In genomic region chr2:43788646-43789045, GRCh38 we compare ENCODE assay signal across 22 cellular contexts. TPM values are rescaled to one million over a fixed set of nuclear protein-coding genes. Genes with fewer than 3 reads are reported as not detected.
DNase-seq lines count a peak whose midpoint lies in the region; ATAC-seq and TF ChIP-seq lines count a peak whose summit lies in the region.
"Had no signal": no experiment of that assay in that cellular context is flagged by ENCODE, and none has a peak within 500 bp of the region (broad histone marks: within the 10 kb centered on the region; RNA-seq: fewer than 3 reads in every experiment).

No MANE protein-coding gene starts in this region.

- no peak for TF ChIP-seq CTCF in brain microvascular endothelial cell (IDR thresholded peaks at IDR 0.05; ENCODE audit: low read depth, low read length, missing control alignments)

- CTCF ChIA-PET in activated CD4-positive, alpha-beta T cell treated with anti-CD3 and anti-CD28 coated beads for 36 hours (lab: Charles Lee) = interaction anchor here (1.2 kb wide), 1 partner anchor 10 kb away, joined by 4 read pairs; no protein-coding TSS in a partner anchor

- peaks cover 15% of the 10 kb centered on the region for H3K36me3 Mint-ChIP-seq in activated CD4-positive, alpha-beta T cell treated with anti-CD3 and anti-CD28 coated beads for 36 hours (ENCODE audit: low read depth)
- H3K36me3 Mint-ChIP-seq in activated T-cell treated with anti-CD3 and anti-CD28 coated beads, Interleukin-2, amount 50 U/mL, for 24 hours (ENCODE audit: low read depth) = peaks cover 33% of the 10 kb centered on the region
- H3K36me3 Mint-ChIP-seq in activated naive CD8-positive, alpha-beta T cell treated with anti-CD3 and anti-CD28 coated beads, Interleukin-2, amount 50 U/mL, for 24 hours (ENCODE audit: low read depth) = peaks cover 9% of the 10 kb centered on the region
- H3K36me3 Mint-ChIP-seq in activated naive CD8-positive, alpha-beta T cell treated with anti-CD3 and anti-CD28 coated beads for 36 hours = peaks cover 4% of the 10 kb centered on the region
- H3K36me3 Mint-ChIP-seq in activated T-helper 2 cell treated with anti-CD3 and anti-CD28 coated beads, Interferon-gamma antibody, Interleukin-2, Interleukin-4, amounts not matched to agents 10 μg/mL and 5 μg/mL and 100 μg/mL, durations not matched to agents 14 hours and 24 hours and 36 hours (ENCODE audit: low read depth) = peaks cover 58% of the 10 kb centered on the region

- H3K4me3 Mint-ChIP-seq in activated CD4-positive, alpha-beta T cell treated with anti-CD3 and anti-CD28 coated beads for 36 hours = no peak overlapping the region
- H3K4me3 Mint-ChIP-seq in activated T-cell treated with anti-CD3 and anti-CD28 coated beads, Interleukin-2, amount 50 U/mL, for 24 hours = no peak overlapping the region
- H3K4me3 Mint-ChIP-seq in activated naive CD8-positive, alpha-beta T cell treated with anti-CD3 and anti-CD28 coated beads, Interleukin-2, amount 50 U/mL, for 24 hours = no peak overlapping the region
- no peak overlapping the region for H3K4me3 Mint-ChIP-seq in activated naive CD8-positive, alpha-beta T cell treated with anti-CD3 and anti-CD28 coated beads for 36 hours
- no peak overlapping the region for H3K4me3 Mint-ChIP-seq in activated T-helper 2 cell treated with anti-CD3 and anti-CD28 coated beads, Interferon-gamma antibody, Interleukin-2, Interleukin-4, amounts not matched to agents 10 μg/mL and 5 μg/mL and 100 μg/mL, durations not matched to agents 14 hours and 24 hours and 36 hours (ENCODE audit: low read depth)
- H3K4me3 Mint-ChIP-seq: B cell; CD4-positive, CD25-positive, alpha-beta regulatory T cell; CD8-positive, alpha-beta T cell had no signal

- H3K27me3 Mint-ChIP-seq in activated CD4-positive, alpha-beta T cell treated with anti-CD3 and anti-CD28 coated beads for 36 hours = no peaks in the 10 kb centered on the region
- no peaks in the 10 kb centered on the region for H3K27me3 Mint-ChIP-seq in activated T-cell treated with anti-CD3 and anti-CD28 coated beads, Interleukin-2, amount 50 U/mL, for 24 hours
- H3K27me3 Mint-ChIP-seq in activated naive CD8-positive, alpha-beta T cell treated with anti-CD3 and anti-CD28 coated beads, Interleukin-2, amount 50 U/mL, for 24 hours = no peaks in the 10 kb centered on the region
- H3K27me3 Mint-ChIP-seq in activated naive CD8-positive, alpha-beta T cell treated with anti-CD3 and anti-CD28 coated beads for 36 hours = no peaks in the 10 kb centered on the region
- H3K27me3 Mint-ChIP-seq in activated T-helper 2 cell treated with anti-CD3 and anti-CD28 coated beads, Interferon-gamma antibody, Interleukin-2, Interleukin-4, amounts not matched to agents 10 μg/mL and 5 μg/mL and 100 μg/mL, durations not matched to agents 14 hours and 24 hours and 36 hours (ENCODE audit: low read depth) = no peaks in the 10 kb centered on the region
- H3K27me3 Mint-ChIP-seq: B cell had no signal

- in situ Hi-C loops in brain microvascular endothelial cell (cut with HindIII; ENCODE audit: low pct_ligation_motif_present, low sequenced_read_pairs) = no loop called here

- no peaks in the 10 kb centered on the region for H3K36me3 ChIP-seq in brain microvascular endothelial cell (replicated peaks)

- H3K9me3 Mint-ChIP-seq in activated CD4-positive, alpha-beta T cell treated with anti-CD3 and anti-CD28 coated beads for 36 hours (ENCODE audit: low read depth) = no peaks in the 10 kb centered on the region
- no peaks in the 10 kb centered on the region for H3K9me3 Mint-ChIP-seq in activated T-cell treated with anti-CD3 and anti-CD28 coated beads, Interleukin-2, amount 50 U/mL, for 24 hours
- no peaks in the 10 kb centered on the region for H3K9me3 Mint-ChIP-seq in activated naive CD8-positive, alpha-beta T cell treated with anti-CD3 and anti-CD28 coated beads, Interleukin-2, amount 50 U/mL, for 24 hours
- no peaks in the 10 kb centered on the region for H3K9me3 Mint-ChIP-seq in activated naive CD8-positive, alpha-beta T cell treated with anti-CD3 and anti-CD28 coated beads for 36 hours
- H3K9me3 Mint-ChIP-seq in activated T-helper 2 cell treated with anti-CD3 and anti-CD28 coated beads, Interferon-gamma antibody, Interleukin-2, Interleukin-4, amounts not matched to agents 10 μg/mL and 5 μg/mL and 100 μg/mL, durations not matched to agents 14 hours and 24 hours and 36 hours = no peaks in the 10 kb centered on the region
- H3K9me3 Mint-ChIP-seq: CD4-positive, CD25-positive, alpha-beta regulatory T cell; CD8-positive, alpha-beta T cell had no signal

- POLR2A ChIA-PET in activated CD4-positive, alpha-beta T cell treated with anti-CD3 and anti-CD28 coated beads for 36 hours (lab: Charles Lee) = no interaction called here

- no peaks in the 10 kb centered on the region for H3K27me3 ChIP-seq in brain microvascular endothelial cell (replicated peaks)
- H3K27me3 ChIP-seq: BLaER1 had no signal

- no peak for ATAC-seq in activated CD4-positive, alpha-beta T cell treated with anti-CD3 and anti-CD28 coated beads for 36 hours
- ATAC-seq in activated naive CD8-positive, alpha-beta T cell treated with anti-CD3 and anti-CD28 coated beads, Interleukin-2, amount 50 U/mL, for 24 hours = no peak
- ATAC-seq: CD8-positive, alpha-beta T cell; GM12878 had no signal

- peak overlapping the region; percentile 47 for H3K27ac Mint-ChIP-seq in activated CD4-positive, alpha-beta T cell treated with anti-CD3 and anti-CD28 coated beads for 36 hours
- peak overlapping the region; percentile 76 for H3K27ac Mint-ChIP-seq in activated T-cell treated with anti-CD3 and anti-CD28 coated beads, Interleukin-2, amount 50 U/mL, for 24 hours
- peak overlapping the region; percentile 85 for H3K27ac Mint-ChIP-seq in activated naive CD8-positive, alpha-beta T cell treated with anti-CD3 and anti-CD28 coated beads, Interleukin-2, amount 50 U/mL, for 24 hours
- H3K27ac Mint-ChIP-seq in activated naive CD8-positive, alpha-beta T cell treated with anti-CD3 and anti-CD28 coated beads for 36 hours = no peak overlapping the region
- H3K27ac Mint-ChIP-seq in activated T-helper 2 cell treated with anti-CD3 and anti-CD28 coated beads, Interferon-gamma antibody, Interleukin-2, Interleukin-4, amounts not matched to agents 10 μg/mL and 5 μg/mL and 100 μg/mL, durations not matched to agents 14 hours and 24 hours and 36 hours = peak overlapping the region; percentile 81
- H3K27ac Mint-ChIP-seq: B cell; CD4-positive, CD25-positive, alpha-beta regulatory T cell; CD8-positive, alpha-beta T cell had no signal

- DNase-seq in activated CD4-positive, alpha-beta T cell treated with anti-CD3 and anti-CD28 coated beads for 36 hours = no peak
- DNase-seq in activated CD4-positive, alpha-beta T cell treated with anti-CD3 and anti-CD28 coated beads for 1 hour = no peak
- no peak for DNase-seq in activated T-cell treated with anti-CD3 and anti-CD28 coated beads, Interleukin-2, amount 50 U/mL, for 24 hours
- DNase-seq in activated T-cell treated with anti-CD3 and anti-CD28 coated beads, Interleukin-2, amount 50 U/mL, for 48 hours = no peak
- DNase-seq in activated naive CD8-positive, alpha-beta T cell treated with anti-CD3 and anti-CD28 coated beads, Interleukin-2, amount 50 U/mL, for 24 hours = no peak
- DNase-seq in activated naive CD8-positive, alpha-beta T cell treated with anti-CD3 and anti-CD28 coated beads for 36 hours = no peak
- DNase-seq in activated T-helper 2 cell treated with anti-CD3 and anti-CD28 coated beads, Interferon-gamma antibody, Interleukin-2, Interleukin-4, amounts not matched to agents 10 μg/mL and 5 μg/mL and 100 μg/mL, durations not matched to agents 14 hours and 24 hours and 36 hours (ENCODE audit: low spot score) = no peak
- no peak for DNase-seq in brain microvascular endothelial cell
- DNase-seq: Caco-2; CD4-positive, CD25-positive, alpha-beta regulatory T cell; CD8-positive, alpha-beta T cell; DMS153; DND-41; H7; HCEC 1CT had no signal

- H3K4me1 Mint-ChIP-seq in activated CD4-positive, alpha-beta T cell treated with anti-CD3 and anti-CD28 coated beads for 36 hours = peaks cover 25% of the 10 kb centered on the region
- H3K4me1 Mint-ChIP-seq in activated T-cell treated with anti-CD3 and anti-CD28 coated beads, Interleukin-2, amount 50 U/mL, for 24 hours (ENCODE audit: low read depth) = peaks cover 29% of the 10 kb centered on the region
- peaks cover 44% of the 10 kb centered on the region for H3K4me1 Mint-ChIP-seq in activated naive CD8-positive, alpha-beta T cell treated with anti-CD3 and anti-CD28 coated beads, Interleukin-2, amount 50 U/mL, for 24 hours
- H3K4me1 Mint-ChIP-seq in activated naive CD8-positive, alpha-beta T cell treated with anti-CD3 and anti-CD28 coated beads for 36 hours = peaks cover 14% of the 10 kb centered on the region
- peaks cover 33% of the 10 kb centered on the region for H3K4me1 Mint-ChIP-seq in activated T-helper 2 cell treated with anti-CD3 and anti-CD28 coated beads, Interferon-gamma antibody, Interleukin-2, Interleukin-4, amounts not matched to agents 10 μg/mL and 5 μg/mL and 100 μg/mL, durations not matched to agents 14 hours and 24 hours and 36 hours (ENCODE audit: low read depth)
- H3K4me1 Mint-ChIP-seq: B cell; CD4-positive, CD25-positive, alpha-beta regulatory T cell had no signal

- intact Hi-C loops in activated CD4-positive, alpha-beta T cell treated with anti-CD3 and anti-CD28 coated beads for 36 hours (cut with DNase I, micrococcal nuclease) = loop anchor here (1.0 to 2.0 kb wide), 3 partner anchors 11 to 146 kb away; no protein-coding TSS in a partner anchor
- intact Hi-C loops in activated T-helper 2 cell treated with anti-CD3 and anti-CD28 coated beads, Interferon-gamma antibody, Interleukin-2, Interleukin-4, amounts not matched to agents 10 μg/mL and 5 μg/mL and 100 μg/mL, durations not matched to agents 14 hours and 24 hours and 36 hours (cut with micrococcal nuclease) = loop anchor here (1.0 kb wide), 2 partner anchors 11 to 23 kb away; no protein-coding TSS in a partner anchor

- H3K27ac ChIP-seq in brain microvascular endothelial cell = no peak overlapping the region
- H3K27ac ChIP-seq: 22Rv1, BLaER1, C4-2B, GM23248 had no signal

- no peak overlapping the region for H3K4me3 ChIP-seq in brain microvascular endothelial cell (ENCODE audit: low read depth, low read length)
- H3K4me3 ChIP-seq: BLaER1, GM12878, GM23248 had no signal

RNA-seq across cellular contexts. Expression of gene DYNC2LI1, which starts 14.8 kb away (rescaled TPM):
- total RNA-seq in activated CD4-positive, alpha-beta T cell treated with anti-CD3 and anti-CD28 coated beads for 36 hours = 10 to 100 TPM; 19.5 to 28.4 TPM
- 1 to 10 TPM; 9.6 to 10.0 TPM for total RNA-seq in activated naive CD8-positive, alpha-beta T cell treated with anti-CD3 and anti-CD28 coated beads for 36 hours
- 67.7 and 71.6 TPM in 2 replicates for total RNA-seq in activated T-helper 2 cell treated with anti-CD3 and anti-CD28 coated beads, Interferon-gamma antibody, Interleukin-2, Interleukin-4, amounts not matched to agents 10 μg/mL and 5 μg/mL and 100 μg/mL, durations not matched to agents 14 hours and 24 hours and 36 hours

RNA-seq across cellular contexts. Expression of gene ABCG5, which starts 50.0 kb away (rescaled TPM):
- total RNA-seq in activated CD4-positive, alpha-beta T cell treated with anti-CD3 and anti-CD28 coated beads for 36 hours = not detected
- not detected for total RNA-seq in activated naive CD8-positive, alpha-beta T cell treated with anti-CD3 and anti-CD28 coated beads for 36 hours
- 0.14 TPM in 2 replicates for total RNA-seq in activated T-helper 2 cell treated with anti-CD3 and anti-CD28 coated beads, Interferon-gamma antibody, Interleukin-2, Interleukin-4, amounts not matched to agents 10 μg/mL and 5 μg/mL and 100 μg/mL, durations not matched to agents 14 hours and 24 hours and 36 hours
- total RNA-seq: B cell; Caco-2; CD4-positive, CD25-positive, alpha-beta regulatory T cell; CD8-positive, alpha-beta T cell; GM12878; GM23248; H1; H7 had no signal

RNA-seq across cellular contexts. Expression of gene ABCG8, which starts 50.1 kb away (rescaled TPM):
- total RNA-seq in activated CD4-positive, alpha-beta T cell treated with anti-CD3 and anti-CD28 coated beads for 36 hours = not detected
- not detected for total RNA-seq in activated naive CD8-positive, alpha-beta T cell treated with anti-CD3 and anti-CD28 coated beads for 36 hours
- 0.23 TPM in 2 replicates for total RNA-seq in activated T-helper 2 cell treated with anti-CD3 and anti-CD28 coated beads, Interferon-gamma antibody, Interleukin-2, Interleukin-4, amounts not matched to agents 10 μg/mL and 5 μg/mL and 100 μg/mL, durations not matched to agents 14 hours and 24 hours and 36 hours
- total RNA-seq: B cell; Caco-2; CD4-positive, CD25-positive, alpha-beta regulatory T cell; CD8-positive, alpha-beta T cell; GM12878; GM23248; H1; H7 had no signal
